8 cellular contexts compared by ENCODE assay signal in genomic region chr18:50099725-50100414, GRCh38.
DNase-seq lines count a peak whose midpoint lies in the region; ATAC-seq and TF ChIP-seq lines count a peak whose summit lies in the region.

No MANE protein-coding gene starts in this region.

- H3K9me3 Mint-ChIP-seq in mesothelial cell of epicardium: no peaks in the 10 kb centered on the region
- no peaks in the 10 kb centered on the region for H3K9me3 Mint-ChIP-seq in progenitor cell of endocrine pancreas (ENCODE audit: low read depth)

- H3K27ac Mint-ChIP-seq in mesothelial cell of epicardium (no peak overlapping the region), progenitor cell of endocrine pancreas (no peak overlapping the region)

- no peaks in the 10 kb centered on the region for H3K36me3 Mint-ChIP-seq in mesothelial cell of epicardium
- H3K36me3 Mint-ChIP-seq in progenitor cell of endocrine pancreas (ENCODE audit: insufficient read depth): no peaks in the 10 kb centered on the region

- H3K27me3 Mint-ChIP-seq in mesothelial cell of epicardium (ENCODE audit: low read depth) (no peaks in the 10 kb centered on the region), progenitor cell of endocrine pancreas (no peaks in the 10 kb centered on the region)

- H3K4me1 Mint-ChIP-seq in mesothelial cell of epicardium (no peaks in the 10 kb centered on the region), progenitor cell of endocrine pancreas (ENCODE audit: low read depth) (no peaks in the 10 kb centered on the region)

- ATAC-seq in GM19463 (IDR thresholded peaks at IDR 0.05; ENCODE audit: unreplicated experiment): peak; percentile 58
- peak; percentile 76 for ATAC-seq in HG03558 (IDR thresholded peaks at IDR 0.05; ENCODE audit: extremely low read depth, unreplicated experiment)
- no peak for ATAC-seq in GM21717 (IDR thresholded peaks at IDR 0.05; ENCODE audit: unreplicated experiment)

- H3K4me3 Mint-ChIP-seq in mesothelial cell of epicardium (no peak overlapping the region), progenitor cell of endocrine pancreas (ENCODE audit: low read depth) (no peak overlapping the region)

- DNase-seq in DMS53 treated with DMSO at 0.1 percent for 48 hours (lab: John Stamatoyannopoulos, UW; ENCODE audit: unreplicated experiment) (peak; percentile 98), fibroblast of peridontal ligament (ENCODE audit: extremely low read depth) (peak; percentile 6), mesothelial cell of epicardium (ENCODE audit: low spot score in 2 of 2, unreplicated experiment in 2 of 2) (no peak), progenitor cell of endocrine pancreas (ENCODE audit: low spot score, unreplicated experiment) (no peak), medulla oblongata (ENCODE audit: extremely low spot score) (no peak)

- TF ChIP-seq CTCF in mesothelial cell of epicardium (IDR thresholded peaks at IDR 0.05; ENCODE audit: unreplicated experiment): no peak
- no peak for TF ChIP-seq CTCF in progenitor cell of endocrine pancreas (IDR thresholded peaks at IDR 0.05; ENCODE audit: unreplicated experiment)

Comparison
In these comparisons a context has a peak if more than half of its experiments do, and no peak if none do; other contexts are left out.
1. DNase-seq: peak in DMS53 treated with DMSO at 0.1 percent for 48 hours (single experiment) and fibroblast of peridontal ligament (single experiment); none in mesothelial cell of epicardium (0 of 2), progenitor cell of endocrine pancreas (single experiment) and medulla oblongata (single experiment).